16 cellular contexts compared by ENCODE assay signal in genomic region chr22:32535531-32536190, GRCh38.
"Had no signal": no experiment of that assay in that cellular context is flagged by ENCODE, and none has a peak within 500 bp of the region (broad histone marks: within the 10 kb centered on the region; RNA-seq: fewer than 3 reads in every experiment).

No MANE protein-coding gene starts in this region.

- H3K9me3 Mint-ChIP-seq: activated CD4-positive, alpha-beta memory T cell treated with anti-CD3 and anti-CD28 coated beads, Interleukin-2, amount 10 ng/mL, durations not matched to agents 7 days and 5 days; activated T-cell treated with anti-CD3 and anti-CD28 coated beads, Interleukin-2, amount 50 U/mL, for 24 hours; T-helper 1 cell treated with Interleukin-12 subunit alpha and Interleukin-12 subunit beta and Interleukin-4 antibody, amounts not matched to agents 30 μg/mL and 1 μg/mL, for 36 hours had no signal

- H3K36me3 ChIP-seq: pancreas, transverse colon had no signal

- ATAC-seq: activated CD4-positive, alpha-beta T cell treated with anti-CD3 and anti-CD28 coated beads for 36 hours; esophagus mucosa; pancreas had no signal

- H3K4me3 Mint-ChIP-seq: activated CD4-positive, alpha-beta memory T cell treated with anti-CD3 and anti-CD28 coated beads, Interleukin-2, amount 10 ng/mL, durations not matched to agents 7 days and 5 days; activated CD4-positive, alpha-beta T cell treated with anti-CD3 and anti-CD28 coated beads for 36 hours; activated T-cell treated with anti-CD3 and anti-CD28 coated beads, Interleukin-2, amount 50 U/mL, for 24 hours; T-helper 1 cell treated with Interleukin-12 subunit alpha and Interleukin-12 subunit beta and Interleukin-4 antibody, amounts not matched to agents 30 μg/mL and 1 μg/mL, for 36 hours had no signal

- H3K4me3 ChIP-seq: lung, pancreas, transverse colon had no signal

- H3K4me1 Mint-ChIP-seq: activated CD4-positive, alpha-beta memory T cell treated with anti-CD3 and anti-CD28 coated beads, Interleukin-2, amount 10 ng/mL, durations not matched to agents 7 days and 5 days; activated CD4-positive, alpha-beta T cell treated with anti-CD3 and anti-CD28 coated beads for 36 hours had no signal

- H3K27me3 ChIP-seq: pancreas, transverse colon had no signal

- H3K27ac ChIP-seq: pancreas had no signal

- DNase-seq: activated CD4-positive, alpha-beta memory T cell treated with anti-CD3 and anti-CD28 coated beads, Interleukin-2, amount 10 ng/mL, durations not matched to agents 7 days and 5 days; activated CD4-positive, alpha-beta T cell treated with anti-CD3 and anti-CD28 coated beads for 36 hours; activated effector memory CD4-positive, alpha-beta T cell treated with Interleukin-2 at 50 U/mL for 16 hours; activated naive CD4-positive, alpha-beta T cell treated with anti-CD3 and anti-CD28 coated beads, Interleukin-2, amount 50 U/mL, for 16 hours; activated T-cell treated with anti-CD3 and anti-CD28 coated beads, Interleukin-2, amount 50 U/mL, for 24 hours; caudate nucleus; glutamatergic neuron; pancreas; stimulated activated CD4-positive, alpha-beta T cell treated with anti-CD3 and anti-CD28 coated beads, Interleukin-15, amount 100 ng/mL, for 24 hours; stimulated activated CD4-positive, alpha-beta T cell treated with anti-CD3 and anti-CD28 coated beads, Interleukin-4, amount 100 ng/mL, for 1 hour; stimulated activated naive CD4-positive, alpha-beta T cell; substantia nigra; transverse colon had no signal

- H3K27ac Mint-ChIP-seq: activated CD4-positive, alpha-beta memory T cell treated with anti-CD3 and anti-CD28 coated beads, Interleukin-2, amount 10 ng/mL, durations not matched to agents 7 days and 5 days; activated CD4-positive, alpha-beta T cell treated with anti-CD3 and anti-CD28 coated beads for 36 hours; activated T-cell treated with anti-CD3 and anti-CD28 coated beads, Interleukin-2, amount 50 U/mL, for 24 hours; T-helper 1 cell treated with Interleukin-12 subunit alpha and Interleukin-12 subunit beta and Interleukin-4 antibody, amounts not matched to agents 30 μg/mL and 1 μg/mL, for 36 hours had no signal

- H3K9me3 ChIP-seq: pancreas, transverse colon had no signal

- H3K27me3 Mint-ChIP-seq: activated CD4-positive, alpha-beta memory T cell treated with anti-CD3 and anti-CD28 coated beads, Interleukin-2, amount 10 ng/mL, durations not matched to agents 7 days and 5 days had no signal
